20 cellular contexts compared by ENCODE assay signal in genomic region chr9:133571896-133572595, GRCh38. TPM values are rescaled to one million over a fixed set of nuclear protein-coding genes. Genes with fewer than 3 reads are reported as not detected.
"Had no signal": no experiment of that assay in that cellular context is flagged by ENCODE, and none has a peak within 500 bp of the region (broad histone marks: within the 10 kb centered on the region; RNA-seq: fewer than 3 reads in every experiment).

No MANE protein-coding gene starts in this region.

- H3K27ac ChIP-seq: hepatocyte, lower lobe of right lung, parathyroid adenoma, prostate gland, stomach had no signal

- H3K9me3 ChIP-seq: lower lobe of right lung, prostate gland, stomach had no signal

- H3K4me1 ChIP-seq: parathyroid adenoma had no signal

- H3K4me3 ChIP-seq: hepatocyte, lower lobe of right lung, prostate gland, stomach had no signal

- H3K36me3 ChIP-seq: prostate gland, stomach had no signal

- ATAC-seq: left lobe of liver had no signal

- DNase-seq: dermis blood vessel endothelial cell; effector CD8-positive, alpha-beta T cell; foreskin melanocyte; naive B cell; retina; small intestine; stimulated activated CD4-positive, alpha-beta T cell treated with anti-CD3 and anti-CD28 coated beads, Interleukin-12 subunit alpha, Interleukin-12 subunit beta, amount 100 ng/mL, for 4 hours; stimulated activated naive CD4-positive, alpha-beta T cell; trophoblast cell had no signal

- H3K27me3 ChIP-seq: hepatocyte had no signal

RNA-seq across cellular contexts. Expression of gene FAM163B, which starts 37.1 kb away (rescaled TPM):
- total RNA-seq: dermis blood vessel endothelial cell, kidney epithelial cell, lower lobe of right lung, omental fat pad, stomach had no signal
- polyA plus RNA-seq: esophagus, stomach had no signal

RNA-seq across cellular contexts. Expression of gene MYMK, which starts 47.3 kb away (rescaled TPM):
- total RNA-seq: dermis blood vessel endothelial cell, hepatocyte, kidney epithelial cell, left lobe of liver, lower lobe of right lung, mesothelial cell of epicardium, omental fat pad, prostate gland, stomach had no signal
- polyA plus RNA-seq: esophagus, small intestine, stomach, urinary bladder had no signal
